In the genomic region with DNA sequence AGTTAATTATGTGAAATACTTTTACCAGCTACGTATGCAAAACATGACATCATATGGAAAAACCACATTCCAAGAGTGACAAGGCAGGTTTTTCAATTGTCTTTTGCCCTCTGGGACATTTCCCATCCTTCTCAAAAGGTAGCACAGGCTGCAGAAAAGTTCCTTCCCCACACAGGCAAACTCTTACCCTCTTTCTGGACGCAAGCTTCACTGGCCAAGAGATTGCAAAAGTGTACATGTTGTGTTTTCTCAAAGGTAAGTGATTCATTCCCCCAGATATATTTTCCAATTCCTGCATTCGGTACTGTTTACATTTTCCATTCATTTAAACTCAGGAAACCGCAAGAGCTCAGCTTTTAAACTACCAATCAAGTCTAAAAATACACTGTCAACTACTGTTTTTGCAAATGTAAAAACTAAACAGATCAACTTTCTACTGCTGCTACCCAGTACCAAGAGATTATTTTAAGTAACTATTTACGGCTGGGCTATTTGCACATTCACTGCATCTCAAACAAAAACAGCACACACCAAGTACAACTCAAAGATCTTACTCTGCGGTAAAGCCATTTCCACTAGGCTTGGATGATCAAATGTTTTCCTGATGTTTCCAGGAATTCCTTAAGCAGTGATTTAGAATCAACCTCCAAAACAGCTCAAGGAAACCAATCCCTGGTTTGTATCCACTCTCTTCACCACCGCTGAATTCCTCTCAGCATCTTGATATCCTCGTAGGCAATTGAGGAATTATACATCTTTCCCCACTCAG, we compare ENCODE assay signal across 10 cellular contexts.
DNase-seq lines count a peak whose midpoint lies in the region; ATAC-seq and TF ChIP-seq lines count a peak whose summit lies in the region.
"Had no signal": no experiment of that assay in that cellular context is flagged by ENCODE, and none has a peak within 500 bp of the region (broad histone marks: within the 10 kb centered on the region; RNA-seq: fewer than 3 reads in every experiment).

No MANE protein-coding gene starts in this region.

- H3K27me3 ChIP-seq in Peyer's patch: no peaks in the 10 kb centered on the region
- no peaks in the 10 kb centered on the region for H3K27me3 ChIP-seq in right atrium auricular region
- no peaks in the 10 kb centered on the region for H3K27me3 ChIP-seq in sigmoid colon

- H3K27ac Mint-ChIP-seq in activated CD4-positive, alpha-beta memory T cell treated with anti-CD3 and anti-CD28 coated beads for 36 hours: no peak overlapping the region

- H3K4me3 Mint-ChIP-seq in activated CD4-positive, alpha-beta memory T cell treated with anti-CD3 and anti-CD28 coated beads for 36 hours: no peak overlapping the region

- H3K36me3 ChIP-seq in Peyer's patch (no peaks in the 10 kb centered on the region), right atrium auricular region (no peaks in the 10 kb centered on the region), sigmoid colon (no peaks in the 10 kb centered on the region)

- TF ChIP-seq EP300 in sigmoid colon (IDR thresholded peaks at IDR 0.05): no peak

- no peak for DNase-seq in Peyer's patch
- DNase-seq in right atrium auricular region (ENCODE audit: low spot score): no peak
- no peak for DNase-seq in sigmoid colon
- no peak for DNase-seq in NCI-H1930 (lab: John Stamatoyannopoulos, UW)
- no peak for DNase-seq in activated CD4-positive, alpha-beta memory T cell treated with anti-CD3 and anti-CD28 coated beads for 36 hours
- no peak for DNase-seq in T-helper 1 cell
- DNase-seq: effector CD4-positive, alpha-beta T cell had no signal

- H3K4me3 ChIP-seq in Peyer's patch (peak overlapping the region in 2 of 4 donors; percentile 34 to 47), right atrium auricular region (peak overlapping the region; percentile 22 to 31), sigmoid colon (peak overlapping the region; percentile 9 to 34 (median 30))

- no peaks in the 10 kb centered on the region for H3K4me1 Mint-ChIP-seq in activated CD4-positive, alpha-beta memory T cell treated with anti-CD3 and anti-CD28 coated beads for 36 hours (ENCODE audit: low read depth)

- POLR2A ChIA-PET in activated CD4-positive, alpha-beta memory T cell treated with anti-CD3 and anti-CD28 coated beads for 36 hours (lab: Charles Lee): interaction anchor here (0.6 kb wide), 1 partner anchor 84 kb away, joined by 4 read pairs; no protein-coding TSS in a partner anchor

- intact Hi-C loops in sigmoid colon (cut with DNase I): loop anchor here (10.0 kb wide), 2 partner anchors 235 to 805 kb away; partner anchors contain the start of genes CCDC6 and RHOBTB1
- intact Hi-C loops in activated CD4-positive, alpha-beta memory T cell treated with anti-CD3 and anti-CD28 coated beads for 36 hours (cut with micrococcal nuclease): no loop called here

- peak; percentile 51 for ATAC-seq in GM19395 (IDR thresholded peaks at IDR 0.05; ENCODE audit: unreplicated experiment)
- ATAC-seq in GM21390 (IDR thresholded peaks at IDR 0.05; ENCODE audit: unreplicated experiment): no peak

- H3K27ac ChIP-seq in Peyer's patch (peak overlapping the region in 3 of 4 donors; percentile 61 to 84 (median 83)), right atrium auricular region (peak overlapping the region; percentile 73 to 91), sigmoid colon (peak overlapping the region in 3 of 4 donors; percentile 70 to 81 (median 73))

- TF ChIP-seq CTCF in Peyer's patch (IDR thresholded peaks at IDR 0.05) (no peak), right atrium auricular region (IDR thresholded peaks at IDR 0.05) (no peak), sigmoid colon (IDR thresholded peaks at IDR 0.05) (no peak)

- 27 to 39% methylated on average over 8 of the region's 8 CpGs for WGBS in sigmoid colon, 2 donors

- H3K9me3 ChIP-seq in Peyer's patch (no peaks in the 10 kb centered on the region), right atrium auricular region (no peaks in the 10 kb centered on the region), sigmoid colon (no peaks in the 10 kb centered on the region)

- no peaks in the 10 kb centered on the region for H3K9me3 Mint-ChIP-seq in activated CD4-positive, alpha-beta memory T cell treated with anti-CD3 and anti-CD28 coated beads for 36 hours
- H3K9me3 Mint-ChIP-seq: IgD-negative memory B cell had no signal

- peaks cover under 1% of the 10 kb centered on the region for H3K36me3 Mint-ChIP-seq in activated CD4-positive, alpha-beta memory T cell treated with anti-CD3 and anti-CD28 coated beads for 36 hours

- H3K4me1 ChIP-seq in Peyer's patch: peaks cover 0 to 7% (median 0%) of the 10 kb centered on the region in 4 donors
- H3K4me1 ChIP-seq in right atrium auricular region: peaks cover 0 to 23% of the 10 kb centered on the region in 2 donors
- peaks cover 0 to 55% (median 36%) of the 10 kb centered on the region in 4 donors for H3K4me1 ChIP-seq in sigmoid colon

- H3K27me3 Mint-ChIP-seq in activated CD4-positive, alpha-beta memory T cell treated with anti-CD3 and anti-CD28 coated beads for 36 hours: no peaks in the 10 kb centered on the region
- H3K27me3 Mint-ChIP-seq: IgD-negative memory B cell had no signal

- CTCF ChIA-PET in activated CD4-positive, alpha-beta memory T cell treated with anti-CD3 and anti-CD28 coated beads for 36 hours (lab: Charles Lee): no interaction called here

- TF ChIP-seq POLR2A in Peyer's patch (IDR thresholded peaks at IDR 0.05) (no peak), sigmoid colon (IDR thresholded peaks at IDR 0.05) (no peak)
